Comparison of ENCODE assay signal across 1 cellular context in genomic region chr1:235648954-235649721, GRCh38.
TF ChIP-seq lines count a peak whose summit lies in the region.

No MANE protein-coding gene starts in this region.

TF ChIP-seq in WTC11, 78 proteins besides CTCF, POLR2A, EP300 and RAD21 (continued from another document):
- TF ChIP-seq, protein P1, sequence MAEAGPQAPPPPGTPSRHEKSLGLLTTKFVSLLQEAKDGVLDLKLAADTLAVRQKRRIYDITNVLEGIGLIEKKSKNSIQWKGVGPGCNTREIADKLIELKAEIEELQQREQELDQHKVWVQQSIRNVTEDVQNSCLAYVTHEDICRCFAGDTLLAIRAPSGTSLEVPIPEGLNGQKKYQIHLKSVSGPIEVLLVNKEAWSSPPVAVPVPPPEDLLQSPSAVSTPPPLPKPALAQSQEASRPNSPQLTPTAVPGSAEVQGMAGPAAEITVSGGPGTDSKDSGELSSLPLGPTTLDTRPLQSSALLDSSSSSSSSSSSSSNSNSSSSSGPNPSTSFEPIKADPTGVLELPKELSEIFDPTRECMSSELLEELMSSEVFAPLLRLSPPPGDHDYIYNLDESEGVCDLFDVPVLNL (CRISPR knock-in tag; IDR thresholded peaks at IDR 0.05; ENCODE audit: borderline replicate concordance, low read depth), result 0 out of 2 replicates have a peak, but pooled peaks have one; percentile 39
- TF ChIP-seq ZBTB21 (CRISPR knock-in tag; IDR thresholded peaks at IDR 0.05; ENCODE audit: borderline replicate concordance) (peak; percentile 48; the same call in 1 of the 2 replicates), ELF4 (CRISPR knock-in tag; IDR thresholded peaks at IDR 0.05; ENCODE audit: low read depth) (no peak), MLX (CRISPR knock-in tag; IDR thresholded peaks at IDR 0.05) (no peak), NFE2L1 (CRISPR knock-in tag; IDR thresholded peaks at IDR 0.05) (peak; percentile 57; the same call in 1 of the 2 replicates), TEAD4 (CRISPR knock-in tag; IDR thresholded peaks at IDR 0.05) (no peak), ERG (CRISPR knock-in tag; IDR thresholded peaks at IDR 0.05) (no peak)
- TF ChIP-seq, protein P2, sequence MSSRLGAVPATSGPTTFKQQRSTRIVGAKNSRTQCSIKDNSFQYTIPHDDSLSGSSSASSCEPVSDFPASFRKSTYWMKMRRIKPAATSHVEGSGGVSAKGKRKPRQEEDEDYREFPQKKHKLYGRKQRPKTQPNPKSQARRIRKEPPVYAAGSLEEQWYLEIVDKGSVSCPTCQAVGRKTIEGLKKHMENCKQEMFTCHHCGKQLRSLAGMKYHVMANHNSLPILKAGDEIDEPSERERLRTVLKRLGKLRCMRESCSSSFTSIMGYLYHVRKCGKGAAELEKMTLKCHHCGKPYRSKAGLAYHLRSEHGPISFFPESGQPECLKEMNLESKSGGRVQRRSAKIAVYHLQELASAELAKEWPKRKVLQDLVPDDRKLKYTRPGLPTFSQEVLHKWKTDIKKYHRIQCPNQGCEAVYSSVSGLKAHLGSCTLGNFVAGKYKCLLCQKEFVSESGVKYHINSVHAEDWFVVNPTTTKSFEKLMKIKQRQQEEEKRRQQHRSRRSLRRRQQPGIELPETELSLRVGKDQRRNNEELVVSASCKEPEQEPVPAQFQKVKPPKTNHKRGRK (CRISPR knock-in tag; IDR thresholded peaks at IDR 0.05; ENCODE audit: borderline replicate concordance), result no peak
- TF ChIP-seq, protein P3, sequence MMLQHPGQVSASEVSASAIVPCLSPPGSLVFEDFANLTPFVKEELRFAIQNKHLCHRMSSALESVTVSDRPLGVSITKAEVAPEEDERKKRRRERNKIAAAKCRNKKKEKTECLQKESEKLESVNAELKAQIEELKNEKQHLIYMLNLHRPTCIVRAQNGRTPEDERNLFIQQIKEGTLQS (CRISPR knock-in tag; conservative IDR thresholded peaks at IDR 0.05), result no peak
- TF ChIP-seq, protein P4, sequence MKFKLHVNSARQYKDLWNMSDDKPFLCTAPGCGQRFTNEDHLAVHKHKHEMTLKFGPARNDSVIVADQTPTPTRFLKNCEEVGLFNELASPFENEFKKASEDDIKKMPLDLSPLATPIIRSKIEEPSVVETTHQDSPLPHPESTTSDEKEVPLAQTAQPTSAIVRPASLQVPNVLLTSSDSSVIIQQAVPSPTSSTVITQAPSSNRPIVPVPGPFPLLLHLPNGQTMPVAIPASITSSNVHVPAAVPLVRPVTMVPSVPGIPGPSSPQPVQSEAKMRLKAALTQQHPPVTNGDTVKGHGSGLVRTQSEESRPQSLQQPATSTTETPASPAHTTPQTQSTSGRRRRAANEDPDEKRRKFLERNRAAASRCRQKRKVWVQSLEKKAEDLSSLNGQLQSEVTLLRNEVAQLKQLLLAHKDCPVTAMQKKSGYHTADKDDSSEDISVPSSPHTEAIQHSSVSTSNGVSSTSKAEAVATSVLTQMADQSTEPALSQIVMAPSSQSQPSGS (CRISPR knock-in tag; IDR thresholded peaks at IDR 0.05; ENCODE audit: borderline replicate concordance, low read depth), result no peak
